Comparison of ENCODE assay signal across 20 cellular contexts in the genomic region with DNA sequence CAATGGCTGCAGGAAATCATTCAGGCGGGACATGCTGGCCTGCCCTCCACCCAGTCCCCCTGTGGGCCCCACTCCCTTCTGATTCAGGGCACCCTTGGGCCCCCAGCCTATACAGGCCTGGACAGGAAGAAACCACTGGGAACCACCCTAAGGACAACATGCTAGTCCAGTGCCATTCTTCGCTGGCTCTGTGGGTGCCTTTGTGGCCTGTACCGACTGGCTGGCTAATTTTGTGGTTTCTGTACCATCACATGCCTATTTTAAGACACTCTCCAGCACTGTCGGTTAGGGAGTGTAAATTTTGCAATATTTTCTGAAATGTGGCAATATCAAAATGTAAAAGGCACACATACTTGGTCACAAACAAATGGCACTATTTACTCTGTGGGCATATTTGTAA.
DNase-seq lines count a peak whose midpoint lies in the region; ATAC-seq, FAIRE-seq and TF ChIP-seq lines count a peak whose summit lies in the region.
"Had no signal": no experiment of that assay in that cellular context is flagged by ENCODE, and none has a peak within 500 bp of the region (broad histone marks: within the 10 kb centered on the region; RNA-seq: fewer than 3 reads in every experiment).

No MANE protein-coding gene starts in this region.

- H3K4ac ChIP-seq in H1 (replicated peaks; ENCODE audit: insufficient read length, low read depth, low read length), result no peak overlapping the region

- no peak overlapping the region for H2BK15ac ChIP-seq in H1 (ENCODE audit: low read length)

- POLR2A ChIA-PET in MCF 10A (lab: Yijun Ruan, JAX) (interaction anchor here (1.6 kb wide), 1 partner anchor 22 kb away, joined by 4 read pairs; no protein-coding TSS in a partner anchor), H1 (lab: Charles Lee; ENCODE audit: partially characterized antibody) (interaction anchor here (1.2 to 4.4 kb wide), 3 partner anchors 9 to 27 kb away, joined by 3 to 28 read pairs (median 6); no protein-coding TSS in a partner anchor)

- H3K18ac ChIP-seq in H1 (ENCODE audit: extremely low read depth, low read length), result no peak overlapping the region

- TF ChIP-seq CTCF in MCF 10A (IDR thresholded peaks at IDR 0.05; ENCODE audit: unreplicated experiment) (no peak), breast epithelium (IDR thresholded peaks at IDR 0.05) (no peak), H1 (IDR thresholded peaks at IDR 0.05; ENCODE audit: control extremely low read depth in 1 of 3, insufficient read depth in 1 of 3, low read depth in 1 of 3, low read length in 3 of 3) (no peak)

- no peak overlapping the region for H2AFZ ChIP-seq in H1 (ENCODE audit: low read length)

- H3K9me3 Mint-ChIP-seq in MCF 10A (ENCODE audit: unreplicated experiment), result no peaks in the 10 kb centered on the region
- H3K9me3 Mint-ChIP-seq: neural crest cell, T-cell had no signal

- H3K27me3 Mint-ChIP-seq in MCF 10A (ENCODE audit: insufficient read depth, unreplicated experiment), result peaks cover 18% of the 10 kb centered on the region

- H3K23me2 ChIP-seq in H1 (ENCODE audit: low read depth, low read length), result peaks cover 3% of the 10 kb centered on the region

- peaks cover 8 to 29% of the 10 kb centered on the region in 2 experiments for H4K20me1 ChIP-seq in H1 (replicated peaks in 1 of 2; ENCODE audit: control insufficient read depth in 1 of 2, insufficient read depth in 2 of 2, low read length in 2 of 2)

- peak; percentile 84 for DNase-seq in MCF 10A (ENCODE audit: unreplicated experiment)
- no peak for DNase-seq in breast epithelium (ENCODE audit: low spot score in 2 of 2)
- peak; percentile 95 for DNase-seq in SIG-M5 treated with dmso at 0.1 percent for 504 hours (lab: John Stamatoyannopoulos, UW; ENCODE audit: unreplicated experiment)
- no peak for DNase-seq in H1 (ENCODE audit: low read depth in 1 of 2, low spot score in 2 of 2)
- no peak for DNase-seq in cerebellum (ENCODE audit: low spot score)
- no peak for DNase-seq in COLO668 (lab: John Stamatoyannopoulos, UW; ENCODE audit: unreplicated experiment)
- DNase-seq: 8988T; activated CD4-positive, alpha-beta T cell treated with anti-CD3 and anti-CD28 coated beads for 1 hour; activated T-cell treated with anti-CD3 and anti-CD28 coated beads for 4 hours; NCI-H1092; NCI-H2171; stimulated activated CD4-positive, alpha-beta T cell treated with anti-CD3 and anti-CD28 coated beads, Interleukin-2, amount 100 ng/mL, for 24 hours; stimulated activated CD8-positive, alpha-beta memory T cell treated with anti-CD3 and anti-CD28 coated beads, Interleukin-4, amount 100 ng/mL, for 48 hours; T-cell; thyroid gland had no signal

- H3K79me1 ChIP-seq in H1 (ENCODE audit: low read depth, low read length), result no peaks in the 10 kb centered on the region

- TF ChIP-seq POLR2A in breast epithelium (IDR thresholded peaks at IDR 0.05), result no peak
- TF ChIP-seq POLR2A in H1 (IDR thresholded peaks at IDR 0.05; ENCODE audit: control extremely low read depth in 1 of 2, low read depth in 2 of 2, low read length in 2 of 2), result no peak

- FAIRE-seq in H1 (lab: Jason Lieb, UNC), result no peak
- FAIRE-seq: GM12891 had no signal

- H3K56ac ChIP-seq in H1 (replicated peaks; ENCODE audit: insufficient read length, low read depth, low read length), result no peak overlapping the region

- no peak overlapping the region for H4K5ac ChIP-seq in H1 (ENCODE audit: insufficient read length, low read depth, low read length)

- no peak overlapping the region for H2BK5ac ChIP-seq in H1 (ENCODE audit: low read depth, low read length)

- no peak overlapping the region for H2BK20ac ChIP-seq in H1 (ENCODE audit: low read length)

- peaks cover 2 to 43% of the 10 kb centered on the region in 2 donors for H3K27me3 ChIP-seq in breast epithelium
- peaks cover 85 to 99% (median 98%) of the 10 kb centered on the region in 4 experiments for H3K27me3 ChIP-seq in H1 (replicated peaks in 1 of 4; ENCODE audit: control insufficient read depth in 3 of 4, extremely low read depth in 1 of 4, insufficient read depth in 3 of 4, low read length in 3 of 4)

- no peak overlapping the region for H3K4me3 Mint-ChIP-seq in MCF 10A (ENCODE audit: unreplicated experiment)
- H3K4me3 Mint-ChIP-seq: T-cell had no signal

- peak overlapping the region; percentile 59 for H3K27ac Mint-ChIP-seq in MCF 10A (ENCODE audit: low read depth, unreplicated experiment)
- H3K27ac Mint-ChIP-seq: T-cell had no signal

- no peak overlapping the region for H3K4me2 ChIP-seq in H1 (ENCODE audit: insufficient read depth in 1 of 2, low read depth in 2 of 2, low read length in 2 of 2)

- no peak overlapping the region for H3K27ac ChIP-seq in breast epithelium
- no peak overlapping the region for H3K27ac ChIP-seq in H1 (ENCODE audit: low read depth, low read length)
- H3K27ac ChIP-seq: adrenal gland, thyroid gland had no signal

- no peak overlapping the region for H2BK120ac ChIP-seq in H1 (replicated peaks; ENCODE audit: low read depth, low read length)

- BruUV-seq in MCF 10A (replicated peaks; lab: Mats Ljungman, UMichigan), result no TSS peak

- 35% methylated on average over 4 of the region's 4 CpGs; no CpG with 5 or more reads in 1 of the 2 experiments for WGBS in H1 (ENCODE audit: extremely low coverage in 1 of 2, insufficient coverage in 1 of 2, insufficient read length in 1 of 2, insufficient replicate concordance in 2 of 2, low coverage in 1 of 2, low lambda C conversion rate in 2 of 2, missing lambda C conversion rate in 1 of 2), 2 experiments

- no peaks in the 10 kb centered on the region for H3K79me2 ChIP-seq in H1 (ENCODE audit: control insufficient read depth in 1 of 2, insufficient read depth in 2 of 2, low read length in 2 of 2)

- peaks cover 20% of the 10 kb centered on the region for H3K4me1 Mint-ChIP-seq in MCF 10A (ENCODE audit: insufficient read depth, unreplicated experiment)

- CTCF ChIA-PET in MCF 10A (lab: Yijun Ruan, JAX), result interaction anchor here (1.1 to 10.6 kb wide), 3 partner anchors 13 to 46 kb away, joined by 3 to 90 read pairs (median 3); no protein-coding TSS in a partner anchor
- CTCF ChIA-PET in H1 (lab: Charles Lee; ENCODE audit: partially characterized antibody), result interaction anchor here (0.9 to 15.5 kb wide), 2 partner anchors 21 to 28 kb away, joined by 4 to 145 read pairs; no protein-coding TSS in a partner anchor

- H3K4me3 ChIP-seq in breast epithelium, result no peak overlapping the region
- no peak overlapping the region for H3K4me3 ChIP-seq in H1 (ENCODE audit: extremely low read depth in 1 of 4, insufficient read depth in 2 of 4, low read depth in 3 of 4, low read length in 4 of 4)
- H3K4me3 ChIP-seq: adrenal gland, thyroid gland had no signal

- H2AK5ac ChIP-seq in H1 (ENCODE audit: low read depth, low read length), result no peak overlapping the region

- H3K4me1 ChIP-seq in breast epithelium (peaks cover 9 to 12% of the 10 kb centered on the region in 2 donors), H1 (replicated peaks in 1 of 4; ENCODE audit: control insufficient read depth in 3 of 4, insufficient read depth in 4 of 4, low read length in 3 of 4) (peaks cover 5 to 45% (median 21%) of the 10 kb centered on the region in 4 experiments)

- H4K91ac ChIP-seq in H1 (replicated peaks; ENCODE audit: insufficient read length, low read length), result no peak overlapping the region

- H3K9me3 ChIP-seq in breast epithelium (no peaks in the 10 kb centered on the region), H1 (ENCODE audit: insufficient read depth in 2 of 2, low read depth in 1 of 2, low read length in 1 of 2) (no peaks in the 10 kb centered on the region)
- H3K9me3 ChIP-seq: adrenal gland, thyroid gland had no signal

- TF ChIP-seq RAD21 in H1 (IDR thresholded peaks at IDR 0.05 in 1 of 2, conservative IDR thresholded peaks at IDR 0.05 in 1 of 2; ENCODE audit: low read depth in 2 of 2, low read length in 2 of 2), result no peak

- no peaks in the 10 kb centered on the region for H3K36me3 Mint-ChIP-seq in MCF 10A (ENCODE audit: insufficient read depth, unreplicated experiment)
- H3K36me3 Mint-ChIP-seq: T-cell had no signal

- TF ChIP-seq EP300 in H1 (IDR thresholded peaks at IDR 0.05; ENCODE audit: borderline replicate concordance in 1 of 2, low read depth in 2 of 2, low read length in 2 of 2), result no peak

- intact Hi-C loops in MCF 10A (cut with micrococcal nuclease) (no loop called here), breast epithelium (cut with DNase I; ENCODE audit: low total_unique reads) (no loop called here)

- H3K23ac ChIP-seq in H1 (ENCODE audit: insufficient read length), result no peak overlapping the region

- H2BK12ac ChIP-seq in H1 (ENCODE audit: low read depth, low read length), result no peak overlapping the region

- no peaks in the 10 kb centered on the region for H3K36me3 ChIP-seq in breast epithelium
- no peaks in the 10 kb centered on the region for H3K36me3 ChIP-seq in H1 (ENCODE audit: control insufficient read depth in 2 of 4, insufficient read depth in 4 of 4, low read length in 3 of 4)
- H3K36me3 ChIP-seq: adrenal gland, thyroid gland had no signal

- no peak overlapping the region for H3K14ac ChIP-seq in H1 (ENCODE audit: insufficient read length)

- no peak overlapping the region for H4K8ac ChIP-seq in H1 (ENCODE audit: extremely low read depth, insufficient read depth, low read length)

- no peak overlapping the region for H3K9ac ChIP-seq in H1 (replicated peaks in 1 of 4; ENCODE audit: extremely low read depth in 1 of 4, low read depth in 3 of 4, low read length in 3 of 4)

- ATAC-seq in HG02885 (IDR thresholded peaks at IDR 0.05; ENCODE audit: poor library complexity, unreplicated experiment) (no peak), HG03196 (IDR thresholded peaks at IDR 0.05; ENCODE audit: unreplicated experiment) (no peak)
- ATAC-seq: T-cell had no signal

TF ChIP-seq in H1, 55 proteins besides CTCF, POLR2A, EP300 and RAD21:
- TF ChIP-seq SP4 (IDR thresholded peaks at IDR 0.05; ENCODE audit: low read length), result no peak
- TF ChIP-seq SUZ12 (IDR thresholded peaks at IDR 0.05; ENCODE audit: low read length), result peak; percentile 14; the same call in 1 of the 2 replicates
- TF ChIP-seq POLR2AphosphoS5 (IDR thresholded peaks at IDR 0.05; ENCODE audit: low read depth, low read length), result no peak
- TF ChIP-seq KDM1A (IDR thresholded peaks at IDR 0.05; ENCODE audit: borderline replicate concordance, low read length), result no peak
- TF ChIP-seq TAF7 (optimal IDR thresholded peaks at IDR 0.05; ENCODE audit: borderline replicate concordance, low read depth, low read length), result no peak

Comparison
In these comparisons a context has a peak if more than half of its experiments do, and no peak if none do; other contexts are left out.
1. DNase-seq: peak in MCF 10A (single experiment) and SIG-M5 treated with dmso at 0.1 percent for 504 hours (single experiment); none in breast epithelium (0 of 2), H1 (0 of 2), cerebellum (single experiment) and COLO668 (single experiment).